Comparison of ENCODE assay signal across 10 cellular contexts in the genomic region with DNA sequence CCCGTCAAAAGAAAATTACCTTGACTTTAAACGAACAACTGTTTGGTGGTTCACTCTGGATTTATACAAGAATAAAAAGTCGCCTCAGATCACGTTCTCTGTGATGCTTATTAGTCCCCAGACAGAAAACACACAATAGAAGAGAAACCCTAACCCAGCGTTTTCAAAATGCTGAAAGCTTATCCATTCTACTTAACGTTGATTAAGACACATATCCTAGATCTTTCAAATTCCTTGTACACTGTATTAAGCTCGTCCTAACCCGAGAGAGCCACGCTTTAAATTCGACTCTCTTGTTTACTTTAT. TPM values are rescaled to one million over a fixed set of nuclear protein-coding genes. Genes with fewer than 3 reads are reported as not detected.
DNase-seq lines count a peak whose midpoint lies in the region; ATAC-seq and TF ChIP-seq lines count a peak whose summit lies in the region.
"Had no signal": no experiment of that assay in that cellular context is flagged by ENCODE, and none has a peak within 500 bp of the region (broad histone marks: within the 10 kb centered on the region; RNA-seq: fewer than 3 reads in every experiment).

No MANE protein-coding gene starts in this region.

- peaks cover 54% of the 10 kb centered on the region for H3K4me1 ChIP-seq in HUES6 (ENCODE audit: control insufficient read depth, insufficient read depth, low read length)
- H3K4me1 ChIP-seq in naive thymus-derived CD4-positive, alpha-beta T cell (ENCODE audit: control insufficient read depth in 2 of 2, insufficient read depth in 2 of 2, low read length in 2 of 2): peaks cover 0 to 12% of the 10 kb centered on the region in 2 donors

- peak overlapping the region; percentile 66 for H3K4me3 ChIP-seq in HUES6 (ENCODE audit: low read depth, low read length)
- no peak overlapping the region for H3K4me3 ChIP-seq in naive thymus-derived CD4-positive, alpha-beta T cell (ENCODE audit: low read length)

- no peaks in the 10 kb centered on the region for H3K36me3 ChIP-seq in HUES6 (ENCODE audit: control insufficient read depth, insufficient read depth, low read length)
- no peaks in the 10 kb centered on the region for H3K36me3 ChIP-seq in naive thymus-derived CD4-positive, alpha-beta T cell (ENCODE audit: control insufficient read depth in 2 of 3, insufficient read depth in 3 of 3, low read length in 3 of 3)

- peaks cover 14% of the 10 kb centered on the region for H3K9me3 Mint-ChIP-seq in CD4-positive, alpha-beta T cell
- H3K9me3 Mint-ChIP-seq in chondrocyte (ENCODE audit: low read depth): no peaks in the 10 kb centered on the region
- H3K9me3 Mint-ChIP-seq in naive thymus-derived CD4-positive, alpha-beta T cell: peaks cover 3 to 68% (median 22%) of the 10 kb centered on the region in 11 donors

- POLR2A ChIA-PET in CD4-positive, alpha-beta T cell (lab: Charles Lee): no interaction called here
- POLR2A ChIA-PET in naive thymus-derived CD4-positive, alpha-beta T cell (lab: Charles Lee): no interaction called here

- H3K27me3 ChIP-seq in CD4-positive, alpha-beta T cell (ENCODE audit: control insufficient read depth, insufficient read depth, low read length): peaks cover 100% of the 10 kb centered on the region
- peaks cover 98% of the 10 kb centered on the region for H3K27me3 ChIP-seq in HUES6 (ENCODE audit: control insufficient read depth, insufficient read depth, low read length)
- H3K27me3 ChIP-seq in naive thymus-derived CD4-positive, alpha-beta T cell (ENCODE audit: control insufficient read depth in 2 of 2, insufficient read depth in 2 of 2, low read length in 2 of 2): peaks cover 14 to 51% of the 10 kb centered on the region in 2 donors

- peaks cover 20% of the 10 kb centered on the region for H3K9me3 ChIP-seq in CD4-positive, alpha-beta T cell (ENCODE audit: control insufficient read depth, low read length)
- H3K9me3 ChIP-seq in HUES6 (ENCODE audit: control insufficient read depth, insufficient read depth, low read depth, low read length): no peaks in the 10 kb centered on the region
- peaks cover 0 to 4% (median 0%) of the 10 kb centered on the region in 3 experiments for H3K9me3 ChIP-seq in naive thymus-derived CD4-positive, alpha-beta T cell (ENCODE audit: control insufficient read depth in 2 of 3, low read length in 3 of 3)

- H3K4me1 Mint-ChIP-seq in CD4-positive, alpha-beta T cell (ENCODE audit: low read depth): peaks cover 33% of the 10 kb centered on the region
- peaks cover 33% of the 10 kb centered on the region for H3K4me1 Mint-ChIP-seq in chondrocyte (ENCODE audit: low read depth)
- H3K4me1 Mint-ChIP-seq in naive thymus-derived CD4-positive, alpha-beta T cell: peaks cover 10 to 52% (median 35%) of the 10 kb centered on the region in 7 donors

- no peak overlapping the region for H3K9ac ChIP-seq in HUES6 (ENCODE audit: low read length)

- peak overlapping the region; percentile 46 for H3K4me3 Mint-ChIP-seq in CD4-positive, alpha-beta T cell
- peak overlapping the region; percentile 66 for H3K4me3 Mint-ChIP-seq in chondrocyte (ENCODE audit: unreplicated experiment)
- peak overlapping the region in 7 of 10 donors; percentile 3 to 83 (median 72) for H3K4me3 Mint-ChIP-seq in naive thymus-derived CD4-positive, alpha-beta T cell

- no peak for DNase-seq in CD4-positive, alpha-beta T cell
- DNase-seq in chondrocyte (ENCODE audit: low spot score): no peak
- DNase-seq in naive thymus-derived CD4-positive, alpha-beta T cell: no peak
- DNase-seq in NCI-H2171 (lab: John Stamatoyannopoulos, UW): no peak
- DNase-seq in GDM1 (lab: John Stamatoyannopoulos, UW): no peak
- DNase-seq in Kasumi-1 (lab: John Stamatoyannopoulos, UW): no peak

- H3K27me3 Mint-ChIP-seq in CD4-positive, alpha-beta T cell: peaks cover 99% of the 10 kb centered on the region
- H3K27me3 Mint-ChIP-seq in chondrocyte (ENCODE audit: low read depth): peaks cover 95% of the 10 kb centered on the region
- peaks cover 92 to 99% (median 97%) of the 10 kb centered on the region in 5 donors for H3K27me3 Mint-ChIP-seq in naive thymus-derived CD4-positive, alpha-beta T cell

- no peak overlapping the region for H3K27ac Mint-ChIP-seq in CD4-positive, alpha-beta T cell
- no peak overlapping the region for H3K27ac Mint-ChIP-seq in chondrocyte (ENCODE audit: unreplicated experiment)
- H3K27ac Mint-ChIP-seq in naive thymus-derived CD4-positive, alpha-beta T cell: peak overlapping the region in 1 of 9 donors; percentile 85
- H3K27ac Mint-ChIP-seq: H9 had no signal

- intact Hi-C loops in CD4-positive, alpha-beta T cell (cut with DNase I, micrococcal nuclease): no loop called here
- intact Hi-C loops in naive thymus-derived CD4-positive, alpha-beta T cell (cut with micrococcal nuclease): loop anchor here in 1 of 2 donors (5.0 kb wide), 1 partner anchor 1899 kb away; no protein-coding TSS in a partner anchor

- CTCF ChIA-PET in CD4-positive, alpha-beta T cell (lab: Charles Lee): no interaction called here
- CTCF ChIA-PET in naive thymus-derived CD4-positive, alpha-beta T cell (lab: Charles Lee): no interaction called here

- no peak for ATAC-seq in CD4-positive, alpha-beta T cell (ENCODE audit: poor library complexity)
- ATAC-seq in naive thymus-derived CD4-positive, alpha-beta T cell: no peak
- ATAC-seq in HG03571 (IDR thresholded peaks at IDR 0.05; ENCODE audit: unreplicated experiment): no peak

- peaks cover 8% of the 10 kb centered on the region for H3K36me3 Mint-ChIP-seq in CD4-positive, alpha-beta T cell (ENCODE audit: low read depth)
- peaks cover 15% of the 10 kb centered on the region for H3K36me3 Mint-ChIP-seq in chondrocyte (ENCODE audit: low read depth)
- peaks cover 0 to 24% (median 6%) of the 10 kb centered on the region in 5 donors for H3K36me3 Mint-ChIP-seq in naive thymus-derived CD4-positive, alpha-beta T cell

- no peak for TF ChIP-seq CTCF in CD4-positive, alpha-beta T cell (IDR thresholded peaks at IDR 0.05)
- no peak for TF ChIP-seq CTCF in chondrocyte (IDR thresholded peaks at IDR 0.05)

- H3K27ac ChIP-seq in CD4-positive, alpha-beta T cell (ENCODE audit: low read depth, low read length): no peak overlapping the region
- H3K27ac ChIP-seq in HUES6 (ENCODE audit: low read depth, low read length): no peak overlapping the region
- H3K27ac ChIP-seq in naive thymus-derived CD4-positive, alpha-beta T cell (ENCODE audit: low read depth, low read length): no peak overlapping the region

RNA-seq across cellular contexts. Expression of a gene that starts 0.8 kb away (rescaled TPM):
- total RNA-seq in CD4-positive, alpha-beta T cell: not detected
- total RNA-seq in chondrocyte: 0.64 to 1.0 TPM in 2 of 3 replicates, not detected in the other
- total RNA-seq in naive thymus-derived CD4-positive, alpha-beta T cell: not detected
- not detected for polyA plus RNA-seq in naive thymus-derived CD4-positive, alpha-beta T cell
- total RNA-seq: activated naive CD4-positive, alpha-beta T cell treated with anti-CD3 and anti-CD28 coated beads, Interleukin-2, amount 50 U/mL, for 72 hours had no signal
